Comparison of ENCODE assay signal across 1 cellular context in genomic region chr2:32277674-32278475, GRCh38.
TF ChIP-seq lines count a peak whose summit lies in the region.

Gene YIPF4, plus strand, starts transcription at chr2:32277904. Its CDS starts 252 bp downstream, at chr2:32278156.

TF ChIP-seq in K562, 482 proteins besides CTCF, POLR2A, EP300 and RAD21 (continued from another document and continues in another):
- TF ChIP-seq ETV6 (IDR thresholded peaks at IDR 0.05; ENCODE audit: borderline replicate concordance in 1 of 2, low read depth in 2 of 2, low read length in 1 of 2): 0 out of 4 replicates have a peak, but pooled peaks of 1 of the 2 experiments have one; percentile 26
- TF ChIP-seq ETV6 (CRISPR knock-in tag; IDR thresholded peaks at IDR 0.05; ENCODE audit: borderline replicate concordance): no peak
- TF ChIP-seq ZNF511 (CRISPR knock-in tag; IDR thresholded peaks at IDR 0.05): peak; percentile 92
- no peak; the same call in 1 of the 2 replicates for TF ChIP-seq PTTG1 (tag; IDR thresholded peaks at IDR 0.05; ENCODE audit: low read depth)
- TF ChIP-seq ESRRA (IDR thresholded peaks at IDR 0.05; ENCODE audit: borderline replicate concordance, low read depth): 0 out of 2 replicates have a peak, but pooled peaks have one; percentile 9
- TF ChIP-seq YY1 (IDR thresholded peaks at IDR 0.05; ENCODE audit: borderline replicate concordance in 1 of 3, control insufficient read depth in 1 of 3, extremely low read depth in 1 of 3, insufficient read depth in 3 of 3, insufficient read length in 1 of 3, insufficient replicate concordance in 2 of 3, low read depth in 1 of 3, low read length in 2 of 3): peak in 2 of 3 experiments; percentile 21 to 39
- TF ChIP-seq E2F5 (CRISPR knock-in tag; IDR thresholded peaks at IDR 0.05): no peak
- TF ChIP-seq ZNF24 (IDR thresholded peaks at IDR 0.05): no peak
- TF ChIP-seq ILK (tag; IDR thresholded peaks at IDR 0.05; ENCODE audit: borderline replicate concordance, low read depth): no peak
- TF ChIP-seq THAP12 (CRISPR knock-in tag; IDR thresholded peaks at IDR 0.05): 0 out of 2 replicates have a peak, but pooled peaks have one; percentile 62
- TF ChIP-seq CBFB (CRISPR knock-in tag; IDR thresholded peaks at IDR 0.05): peak; percentile 27; the same call in 1 of the 2 replicates
- TF ChIP-seq MAZ (CRISPR knock-in tag; conservative IDR thresholded peaks at IDR 0.05 in 1 of 2, IDR thresholded peaks at IDR 0.05 in 1 of 2): peak; percentile 49 to 57; a peak in 2 of 4 replicates
- 0 out of 2 replicates have a peak, but pooled peaks have one; percentile 38 for TF ChIP-seq FOXA1 (IDR thresholded peaks at IDR 0.05; ENCODE audit: borderline replicate concordance)
- TF ChIP-seq KDM5B (IDR thresholded peaks at IDR 0.05; ENCODE audit: insufficient replicate concordance, low read depth, low read length): peak; percentile 36
- peak; percentile 64; the same call in 1 of the 2 replicates for TF ChIP-seq KLF1 (tag; IDR thresholded peaks at IDR 0.05)
- TF ChIP-seq USF2 (CRISPR knock-in tag; IDR thresholded peaks at IDR 0.05): no peak
- peak; percentile 93 for TF ChIP-seq SIN3B (IDR thresholded peaks at IDR 0.05; ENCODE audit: low read depth)
- TF ChIP-seq ADNP (tag; IDR thresholded peaks at IDR 0.05): no peak
- TF ChIP-seq NR4A1 (CRISPR knock-in tag; IDR thresholded peaks at IDR 0.05): no peak
- TF ChIP-seq NR4A1 (tag; IDR thresholded peaks at IDR 0.05): no peak
- no peak for TF ChIP-seq ZNF324 (CRISPR knock-in tag; IDR thresholded peaks at IDR 0.05)
- no peak for TF ChIP-seq ZNF436 (CRISPR knock-in tag; IDR thresholded peaks at IDR 0.05)
- 0 out of 2 replicates have a peak, but pooled peaks have one; percentile 67 for TF ChIP-seq ELF4 (CRISPR knock-in tag; IDR thresholded peaks at IDR 0.05)
- TF ChIP-seq CBX1 (IDR thresholded peaks at IDR 0.05; ENCODE audit: low read depth): peak; percentile 50; the same call in 1 of the 2 replicates
- TF ChIP-seq TAF9B (IDR thresholded peaks at IDR 0.05; ENCODE audit: partially characterized antibody): peak; percentile 51
- TF ChIP-seq ATF1 (CRISPR knock-in tag; IDR thresholded peaks at IDR 0.05): no peak
- TF ChIP-seq ATF1 (tag; IDR thresholded peaks at IDR 0.05): peak; percentile 62; the same call in 1 of the 2 replicates
- TF ChIP-seq ZNF785 (CRISPR knock-in tag; IDR thresholded peaks at IDR 0.05): no peak
- peak; percentile 54 for TF ChIP-seq CHD2 (IDR thresholded peaks at IDR 0.05; ENCODE audit: low read depth, low read length)
- TF ChIP-seq ZNF134 (CRISPR knock-in tag; conservative IDR thresholded peaks at IDR 0.05): no peak
- TF ChIP-seq MIER1 (IDR thresholded peaks at IDR 0.05; ENCODE audit: low read depth): no peak
- no peak; the same call in 1 of the 2 replicates for TF ChIP-seq DPF2 (IDR thresholded peaks at IDR 0.05)
- no peak for TF ChIP-seq ILF3 (IDR thresholded peaks at IDR 0.05; ENCODE audit: borderline replicate concordance)
- peak; percentile 68 for TF ChIP-seq E2F8 (IDR thresholded peaks at IDR 0.05; ENCODE audit: low read depth, partially characterized antibody)
- TF ChIP-seq CHD1 (IDR thresholded peaks at IDR 0.05; ENCODE audit: low read length): peak; percentile 66
- peak; percentile 100 for TF ChIP-seq ZFX (CRISPR knock-in tag; IDR thresholded peaks at IDR 0.05)
- TF ChIP-seq GABPA (tag; conservative IDR thresholded peaks at IDR 0.05; ENCODE audit: low read depth): peak; percentile 94
- TF ChIP-seq ASH1L (IDR thresholded peaks at IDR 0.05; ENCODE audit: borderline replicate concordance, low read depth, partially characterized antibody): peak; percentile 80
- TF ChIP-seq ELF1 (tag; IDR thresholded peaks at IDR 0.05): peak; percentile 90
- peak; percentile 69 for TF ChIP-seq MAX (CRISPR knock-in tag; IDR thresholded peaks at IDR 0.05)
- TF ChIP-seq MGA (IDR thresholded peaks at IDR 0.05): peak; percentile 52
- no peak for TF ChIP-seq ETS1 (conservative IDR thresholded peaks at IDR 0.05; ENCODE audit: control insufficient read depth, low read depth, low read length)
- no peak for TF ChIP-seq HIVEP1 (CRISPR knock-in tag; IDR thresholded peaks at IDR 0.05)
- 0 out of 2 replicates have a peak, but pooled peaks have one; percentile 34 for TF ChIP-seq STAG1 (CRISPR knock-in tag; IDR thresholded peaks at IDR 0.05; ENCODE audit: borderline replicate concordance)
- 0 out of 2 replicates have a peak, but pooled peaks have one; percentile 42 for TF ChIP-seq SOX6 (IDR thresholded peaks at IDR 0.05)
